ENCODE assay signal across 13 cellular contexts in the genomic region with DNA sequence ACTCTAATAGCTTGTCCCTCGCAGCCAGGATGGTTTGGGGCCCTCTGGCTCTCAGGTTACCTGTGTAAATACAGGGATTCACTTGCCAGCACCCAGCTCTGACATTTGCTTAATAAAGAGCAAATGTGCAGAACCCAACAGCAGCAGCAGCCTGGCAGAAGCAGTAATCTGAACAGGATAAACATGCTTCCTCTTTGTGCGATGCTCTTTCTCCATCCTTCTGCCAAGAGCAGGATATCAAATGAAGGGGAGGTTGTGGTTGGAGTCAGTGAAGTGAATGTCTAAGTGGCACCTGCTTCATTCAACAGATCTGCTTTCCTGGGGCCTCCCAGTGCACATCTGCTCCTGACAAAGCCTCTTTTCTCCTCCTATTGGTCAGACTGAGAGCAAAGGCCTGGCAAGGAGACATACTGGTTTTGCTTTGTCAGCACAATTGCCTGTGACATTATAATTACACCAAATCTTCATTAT.
A peak's percentile ranks its signal among the peaks of the same experiment; 100 is the strongest.
DNase-seq lines count a peak whose midpoint lies in the region; ATAC-seq lines count a peak whose summit lies in the region.
"Had no signal": no experiment of that assay in that cellular context is flagged by ENCODE, and none has a peak within 500 bp of the region (broad histone marks: within the 10 kb centered on the region; RNA-seq: fewer than 3 reads in every experiment).

No MANE protein-coding gene starts in this region.

- CTCF ChIA-PET in activated naive CD4-positive, alpha-beta T cell treated with anti-CD3 and anti-CD28 coated beads, Interleukin-2, amount 10 ng/mL, durations not matched to agents 7 days and 5 days (lab: Charles Lee): no interaction called here

- no peak overlapping the region for H3K27ac ChIP-seq in mesendoderm (ENCODE audit: low read depth, low read length)
- H3K27ac ChIP-seq: pancreas had no signal

- H3K4ac ChIP-seq in mesendoderm (ENCODE audit: low read depth, low read length): no peak overlapping the region

- no peak overlapping the region for H2BK120ac ChIP-seq in mesendoderm (ENCODE audit: low read depth, low read length)

- no peaks in the 10 kb centered on the region for H3K9me3 Mint-ChIP-seq in activated naive CD4-positive, alpha-beta T cell treated with anti-CD3 and anti-CD28 coated beads, Interleukin-2, amount 10 ng/mL, durations not matched to agents 7 days and 5 days
- H3K9me3 Mint-ChIP-seq: activated B cell treated with CpG ODN at 0.5 μM for 24 hours; activated naive CD4-positive, alpha-beta T cell treated with anti-CD3 and anti-CD28 coated beads, Interleukin-2, amount 50 U/mL, for 72 hours had no signal

- DNase-seq in GF-D8 (lab: John Stamatoyannopoulos, UW): peak; percentile 32
- DNase-seq in NCI-H187 (lab: John Stamatoyannopoulos, UW): peak; percentile 53 to 84
- peak; percentile 92 to 94 for DNase-seq in SHP77 (lab: John Stamatoyannopoulos, UW)
- peak; percentile 12 for DNase-seq in mesendoderm
- DNase-seq in EL: no peak
- no peak for DNase-seq in activated naive CD4-positive, alpha-beta T cell treated with anti-CD3 and anti-CD28 coated beads, Interleukin-2, amount 10 ng/mL, durations not matched to agents 7 days and 5 days
- DNase-seq: activated B cell treated with CpG ODN at 0.5 μM for 24 hours; effector memory CD4-positive, alpha-beta T cell; GOT3; pancreas had no signal

- no CpG with 5 or more reads among the region's 2 CpGs for WGBS in mesendoderm (ENCODE audit: extremely low coverage, insufficient coverage, low lambda C conversion rate)

- H3K56ac ChIP-seq in mesendoderm (ENCODE audit: low read length): no peak overlapping the region

- no peak overlapping the region for H2BK5ac ChIP-seq in mesendoderm (ENCODE audit: low read length)

- peaks cover 1% of the 10 kb centered on the region for H3K79me1 ChIP-seq in mesendoderm (ENCODE audit: low read length)

- H3K4me1 Mint-ChIP-seq in activated naive CD4-positive, alpha-beta T cell treated with anti-CD3 and anti-CD28 coated beads, Interleukin-2, amount 10 ng/mL, durations not matched to agents 7 days and 5 days: no peaks in the 10 kb centered on the region
- H3K4me1 Mint-ChIP-seq: activated B cell treated with CpG ODN at 0.5 μM for 24 hours had no signal

- ATAC-seq in HG02885 (IDR thresholded peaks at IDR 0.05; ENCODE audit: poor library complexity, unreplicated experiment) (no peak), HG03175 (IDR thresholded peaks at IDR 0.05; ENCODE audit: unreplicated experiment) (no peak)
- ATAC-seq: activated naive CD4-positive, alpha-beta T cell treated with anti-CD3 and anti-CD28 coated beads, Interleukin-2, amount 50 U/mL, for 72 hours had no signal

- no peak overlapping the region for H4K8ac ChIP-seq in mesendoderm (ENCODE audit: low read depth, low read length)

- H3K27me3 Mint-ChIP-seq in activated naive CD4-positive, alpha-beta T cell treated with anti-CD3 and anti-CD28 coated beads, Interleukin-2, amount 10 ng/mL, durations not matched to agents 7 days and 5 days: no peaks in the 10 kb centered on the region
- H3K27me3 Mint-ChIP-seq: activated B cell treated with CpG ODN at 0.5 μM for 24 hours had no signal

- no peak overlapping the region for H3K27ac Mint-ChIP-seq in activated naive CD4-positive, alpha-beta T cell treated with anti-CD3 and anti-CD28 coated beads, Interleukin-2, amount 10 ng/mL, durations not matched to agents 7 days and 5 days
- H3K27ac Mint-ChIP-seq: activated B cell treated with CpG ODN at 0.5 μM for 24 hours; activated naive CD4-positive, alpha-beta T cell treated with anti-CD3 and anti-CD28 coated beads, Interleukin-2, amount 50 U/mL, for 72 hours had no signal

- H3K9ac ChIP-seq in mesendoderm (ENCODE audit: low read length): no peak overlapping the region

- peaks cover 14% of the 10 kb centered on the region for H3K36me3 Mint-ChIP-seq in activated naive CD4-positive, alpha-beta T cell treated with anti-CD3 and anti-CD28 coated beads, Interleukin-2, amount 10 ng/mL, durations not matched to agents 7 days and 5 days
- H3K36me3 Mint-ChIP-seq: activated naive CD4-positive, alpha-beta T cell treated with anti-CD3 and anti-CD28 coated beads, Interleukin-2, amount 50 U/mL, for 72 hours had no signal

- no peaks in the 10 kb centered on the region for H3K36me3 ChIP-seq in mesendoderm (ENCODE audit: control insufficient read depth, insufficient read depth, low read length)
- H3K36me3 ChIP-seq: pancreas had no signal

- H3K79me2 ChIP-seq in mesendoderm (ENCODE audit: control insufficient read depth, insufficient read depth, low read length): no peaks in the 10 kb centered on the region

- no peak overlapping the region for H3K4me3 ChIP-seq in mesendoderm (ENCODE audit: low read length)
- H3K4me3 ChIP-seq: pancreas had no signal

- no peak overlapping the region for H3K4me2 ChIP-seq in mesendoderm (ENCODE audit: low read length)

- H2AK5ac ChIP-seq in mesendoderm (ENCODE audit: low read length): no peak overlapping the region

- H3K27me3 ChIP-seq in mesendoderm (ENCODE audit: insufficient read depth, low read length, poor library complexity): no peaks in the 10 kb centered on the region
- H3K27me3 ChIP-seq: pancreas had no signal

- no peak overlapping the region for H2BK15ac ChIP-seq in mesendoderm (replicated peaks; ENCODE audit: low read depth)

- H3K4me3 Mint-ChIP-seq in activated naive CD4-positive, alpha-beta T cell treated with anti-CD3 and anti-CD28 coated beads, Interleukin-2, amount 10 ng/mL, durations not matched to agents 7 days and 5 days: no peak overlapping the region
- H3K4me3 Mint-ChIP-seq: activated B cell treated with CpG ODN at 0.5 μM for 24 hours had no signal

- H3K23ac ChIP-seq in mesendoderm (ENCODE audit: low read length): no peak overlapping the region

- H4K5ac ChIP-seq in mesendoderm (ENCODE audit: low read length): no peak overlapping the region

- H3K4me1 ChIP-seq in mesendoderm (ENCODE audit: control insufficient read depth, low read depth, low read length): no peaks in the 10 kb centered on the region
- H3K4me1 ChIP-seq: pancreas had no signal

- no peak overlapping the region for H3K18ac ChIP-seq in mesendoderm (ENCODE audit: low read length)

Comparison
In these comparisons a context has a peak if more than half of its experiments do, and no peak if none do; other contexts are left out.
1. DNase-seq: peak in GF-D8 (single experiment), NCI-H187 (2 of 2), SHP77 (2 of 2) and mesendoderm (single experiment); none in EL (single experiment) and activated naive CD4-positive, alpha-beta T cell treated with anti-CD3 and anti-CD28 coated beads, Interleukin-2, amount 10 ng/mL, durations not matched to agents 7 days and 5 days (single experiment).